In genomic region chr7:27453702-27454405, GRCh38 we compare ENCODE assay signal across 2 cellular contexts.
TF ChIP-seq lines count a peak whose summit lies in the region.

No MANE protein-coding gene starts in this region.

TF ChIP-seq in IMR-90, 13 proteins besides CTCF, POLR2A, EP300 and RAD21 (continued from another document):
- peak; percentile 58 for TF ChIP-seq FOS (IDR thresholded peaks at IDR 0.05; ENCODE audit: low read depth, low read length)
- TF ChIP-seq RCOR1 (IDR thresholded peaks at IDR 0.05; ENCODE audit: insufficient replicate concordance, low read length) = no peak
- 0 out of 2 replicates have a peak, but pooled peaks have one; percentile 19 for TF ChIP-seq MAZ (IDR thresholded peaks at IDR 0.05; ENCODE audit: borderline replicate concordance, low read depth, low read length)
- no peak for TF ChIP-seq CHD1 (IDR thresholded peaks at IDR 0.05; ENCODE audit: low read depth, low read length)
- no peak for TF ChIP-seq NFE2L2 (IDR thresholded peaks at IDR 0.05; ENCODE audit: low read depth, low read length)
- no peak for TF ChIP-seq MXI1 (IDR thresholded peaks at IDR 0.05; ENCODE audit: borderline replicate concordance, low read depth, low read length)
- no peak for TF ChIP-seq CEBPB (IDR thresholded peaks at IDR 0.05; ENCODE audit: low read depth, low read length)

TF ChIP-seq in K562, 482 proteins besides CTCF, POLR2A, EP300 and RAD21 (continued from another document):
- TF ChIP-seq RNF219 (CRISPR knock-in tag; IDR thresholded peaks at IDR 0.05) (no peak), GATA2 (CRISPR knock-in tag; IDR thresholded peaks at IDR 0.05) (no peak), ZBTB12 (CRISPR knock-in tag; IDR thresholded peaks at IDR 0.05) (no peak), ATF3 (IDR thresholded peaks at IDR 0.05) (peak; percentile 72), ATF3 (CRISPR knock-in tag; conservative IDR thresholded peaks at IDR 0.05) (no peak), PPARD (CRISPR knock-in tag; IDR thresholded peaks at IDR 0.05) (no peak), MYNN (IDR thresholded peaks at IDR 0.05) (no peak), MYNN (CRISPR knock-in tag; IDR thresholded peaks at IDR 0.05) (no peak), SREBF1 (IDR thresholded peaks at IDR 0.05; ENCODE audit: borderline replicate concordance, low read depth, low read length) (no peak), DIDO1 (tag; IDR thresholded peaks at IDR 0.05; ENCODE audit: low read depth) (no peak), EHMT2 (IDR thresholded peaks at IDR 0.05) (peak; percentile 12; the same call in 1 of the 2 replicates), HMG20A (CRISPR knock-in tag; conservative IDR thresholded peaks at IDR 0.05) (no peak), ZNF436 (CRISPR knock-in tag; IDR thresholded peaks at IDR 0.05) (no peak), ZNF699 (CRISPR knock-in tag; IDR thresholded peaks at IDR 0.05; ENCODE audit: insufficient replicate concordance) (no peak), ZNF766 (CRISPR knock-in tag; conservative IDR thresholded peaks at IDR 0.05) (no peak), HMBOX1 (IDR thresholded peaks at IDR 0.05) (no peak), SNRNP70 (optimal IDR thresholded peaks at IDR 0.05; ENCODE audit: low read depth, low read length) (no peak), FOSL1 (tag; conservative IDR thresholded peaks at IDR 0.05) (0 out of 2 replicates have a peak, but pooled peaks have one; percentile 33), ESRRA (IDR thresholded peaks at IDR 0.05; ENCODE audit: borderline replicate concordance, low read depth) (0 out of 2 replicates have a peak, but pooled peaks have one; percentile 17)
